1 cellular context compared by ENCODE assay signal in the genomic region with DNA sequence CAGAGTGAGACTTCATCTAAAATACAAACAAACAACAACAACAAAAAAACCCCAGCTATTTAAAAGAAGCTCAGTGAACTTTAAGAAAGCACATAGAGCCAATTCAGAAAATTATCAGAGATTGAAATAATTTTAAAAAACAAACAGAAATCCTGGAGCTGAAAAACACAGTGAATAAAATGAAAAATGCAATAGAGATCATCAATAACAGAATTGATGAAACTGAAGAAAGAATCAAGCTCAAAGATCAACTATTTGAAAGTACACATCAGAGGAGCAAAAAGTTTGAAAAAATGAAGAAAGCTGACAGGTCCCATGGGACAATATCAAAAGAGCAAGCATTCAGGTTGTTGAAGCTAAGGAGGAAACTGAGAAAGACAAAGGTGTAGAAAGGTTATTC.
TF ChIP-seq lines count a peak whose summit lies in the region.

No MANE protein-coding gene starts in this region.

TF ChIP-seq in K562, 482 proteins besides CTCF, POLR2A, EP300 and RAD21 (continued from another document):
- TF ChIP-seq, protein P1, sequence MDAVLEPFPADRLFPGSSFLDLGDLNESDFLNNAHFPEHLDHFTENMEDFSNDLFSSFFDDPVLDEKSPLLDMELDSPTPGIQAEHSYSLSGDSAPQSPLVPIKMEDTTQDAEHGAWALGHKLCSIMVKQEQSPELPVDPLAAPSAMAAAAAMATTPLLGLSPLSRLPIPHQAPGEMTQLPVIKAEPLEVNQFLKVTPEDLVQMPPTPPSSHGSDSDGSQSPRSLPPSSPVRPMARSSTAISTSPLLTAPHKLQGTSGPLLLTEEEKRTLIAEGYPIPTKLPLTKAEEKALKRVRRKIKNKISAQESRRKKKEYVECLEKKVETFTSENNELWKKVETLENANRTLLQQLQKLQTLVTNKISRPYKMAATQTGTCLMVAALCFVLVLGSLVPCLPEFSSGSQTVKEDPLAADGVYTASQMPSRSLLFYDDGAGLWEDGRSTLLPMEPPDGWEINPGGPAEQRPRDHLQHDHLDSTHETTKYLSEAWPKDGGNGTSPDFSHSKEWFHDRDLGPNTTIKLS (IDR thresholded peaks at IDR 0.05; ENCODE audit: borderline replicate concordance, low read depth) = no peak
- TF ChIP-seq CEBPB (tag; IDR thresholded peaks at IDR 0.05) = no peak
- TF ChIP-seq TRIM28 (IDR thresholded peaks at IDR 0.05) = peak; percentile 96
- peak; percentile 69; the same call in 1 of the 2 replicates for TF ChIP-seq ZEB2 (IDR thresholded peaks at IDR 0.05)
- TF ChIP-seq STAG1 (CRISPR knock-in tag; IDR thresholded peaks at IDR 0.05; ENCODE audit: borderline replicate concordance) = no peak
- TF ChIP-seq PML (IDR thresholded peaks at IDR 0.05; ENCODE audit: low read length) = no peak
- TF ChIP-seq ZNF644 (tag; IDR thresholded peaks at IDR 0.05; ENCODE audit: low read depth) = no peak
- TF ChIP-seq KLF1 (tag; IDR thresholded peaks at IDR 0.05) = no peak
- TF ChIP-seq, protein P2, sequence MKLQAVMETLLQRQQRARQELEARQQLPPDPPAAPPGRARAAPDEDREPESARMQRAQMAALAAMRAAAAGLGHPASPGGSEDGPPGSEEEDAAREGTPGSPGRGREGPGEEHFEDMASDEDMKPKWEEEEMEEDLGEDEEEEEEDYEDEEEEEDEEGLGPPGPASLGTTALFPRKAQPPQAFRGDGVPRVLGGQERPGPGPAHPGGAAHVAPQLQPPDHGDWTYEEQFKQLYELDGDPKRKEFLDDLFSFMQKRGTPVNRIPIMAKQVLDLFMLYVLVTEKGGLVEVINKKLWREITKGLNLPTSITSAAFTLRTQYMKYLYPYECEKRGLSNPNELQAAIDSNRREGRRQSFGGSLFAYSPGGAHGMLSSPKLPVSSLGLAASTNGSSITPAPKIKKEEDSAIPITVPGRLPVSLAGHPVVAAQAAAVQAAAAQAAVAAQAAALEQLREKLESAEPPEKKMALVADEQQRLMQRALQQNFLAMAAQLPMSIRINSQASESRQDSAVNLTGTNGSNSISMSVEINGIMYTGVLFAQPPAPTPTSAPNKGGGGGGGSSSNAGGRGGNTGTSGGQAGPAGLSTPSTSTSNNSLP (IDR thresholded peaks at IDR 0.05; ENCODE audit: borderline replicate concordance, low read depth, low read length) = no peak
- TF ChIP-seq PHF20 (IDR thresholded peaks at IDR 0.05; ENCODE audit: partially characterized antibody) = no peak
- TF ChIP-seq, protein P3, sequence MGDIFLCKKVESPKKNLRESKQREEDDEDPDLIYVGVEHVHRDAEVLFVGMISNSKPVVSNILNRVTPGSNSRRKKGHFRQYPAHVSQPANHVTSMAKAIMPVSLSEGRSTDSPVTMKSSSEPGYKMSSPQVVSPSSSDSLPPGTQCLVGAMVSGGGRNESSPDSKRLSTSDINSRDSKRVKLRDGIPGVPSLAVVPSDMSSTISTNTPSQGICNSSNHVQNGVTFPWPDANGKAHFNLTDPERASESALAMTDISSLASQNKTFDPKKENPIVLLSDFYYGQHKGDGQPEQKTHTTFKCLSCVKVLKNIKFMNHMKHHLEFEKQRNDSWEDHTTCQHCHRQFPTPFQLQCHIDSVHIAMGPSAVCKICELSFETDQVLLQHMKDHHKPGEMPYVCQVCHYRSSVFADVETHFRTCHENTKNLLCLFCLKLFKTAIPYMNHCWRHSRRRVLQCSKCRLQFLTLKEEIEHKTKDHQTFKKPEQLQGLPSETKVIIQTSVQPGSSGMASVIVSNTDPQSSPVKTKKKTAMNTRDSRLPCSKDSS (IDR thresholded peaks at IDR 0.05; ENCODE audit: low read depth, partially characterized antibody) = peak; percentile 95
- TF ChIP-seq, protein P4, sequence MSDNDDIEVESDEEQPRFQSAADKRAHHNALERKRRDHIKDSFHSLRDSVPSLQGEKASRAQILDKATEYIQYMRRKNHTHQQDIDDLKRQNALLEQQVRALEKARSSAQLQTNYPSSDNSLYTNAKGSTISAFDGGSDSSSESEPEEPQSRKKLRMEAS (CRISPR knock-in tag; IDR thresholded peaks at IDR 0.05) = no peak
- TF ChIP-seq POLR3A (IDR thresholded peaks at IDR 0.05; ENCODE audit: borderline replicate concordance, extremely low read depth, insufficient read depth, insufficient read length) = no peak
- no peak for TF ChIP-seq PHB2 (IDR thresholded peaks at IDR 0.05; ENCODE audit: low read depth)
- peak in 1 of 2 experiments; percentile 71; a peak in 2 of 4 replicates for TF ChIP-seq TRIM24 (IDR thresholded peaks at IDR 0.05)
- TF ChIP-seq, protein P5, sequence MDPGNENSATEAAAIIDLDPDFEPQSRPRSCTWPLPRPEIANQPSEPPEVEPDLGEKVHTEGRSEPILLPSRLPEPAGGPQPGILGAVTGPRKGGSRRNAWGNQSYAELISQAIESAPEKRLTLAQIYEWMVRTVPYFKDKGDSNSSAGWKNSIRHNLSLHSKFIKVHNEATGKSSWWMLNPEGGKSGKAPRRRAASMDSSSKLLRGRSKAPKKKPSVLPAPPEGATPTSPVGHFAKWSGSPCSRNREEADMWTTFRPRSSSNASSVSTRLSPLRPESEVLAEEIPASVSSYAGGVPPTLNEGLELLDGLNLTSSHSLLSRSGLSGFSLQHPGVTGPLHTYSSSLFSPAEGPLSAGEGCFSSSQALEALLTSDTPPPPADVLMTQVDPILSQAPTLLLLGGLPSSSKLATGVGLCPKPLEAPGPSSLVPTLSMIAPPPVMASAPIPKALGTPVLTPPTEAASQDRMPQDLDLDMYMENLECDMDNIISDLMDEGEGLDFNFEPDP (CRISPR knock-in tag; IDR thresholded peaks at IDR 0.05) = no peak
- TF ChIP-seq MEF2D (tag; conservative IDR thresholded peaks at IDR 0.05; ENCODE audit: low read depth) = no peak
- no peak for TF ChIP-seq BRCA1 (IDR thresholded peaks at IDR 0.05)
- TF ChIP-seq BRCA1 (CRISPR knock-in tag; IDR thresholded peaks at IDR 0.05) = no peak
- TF ChIP-seq, protein P6, sequence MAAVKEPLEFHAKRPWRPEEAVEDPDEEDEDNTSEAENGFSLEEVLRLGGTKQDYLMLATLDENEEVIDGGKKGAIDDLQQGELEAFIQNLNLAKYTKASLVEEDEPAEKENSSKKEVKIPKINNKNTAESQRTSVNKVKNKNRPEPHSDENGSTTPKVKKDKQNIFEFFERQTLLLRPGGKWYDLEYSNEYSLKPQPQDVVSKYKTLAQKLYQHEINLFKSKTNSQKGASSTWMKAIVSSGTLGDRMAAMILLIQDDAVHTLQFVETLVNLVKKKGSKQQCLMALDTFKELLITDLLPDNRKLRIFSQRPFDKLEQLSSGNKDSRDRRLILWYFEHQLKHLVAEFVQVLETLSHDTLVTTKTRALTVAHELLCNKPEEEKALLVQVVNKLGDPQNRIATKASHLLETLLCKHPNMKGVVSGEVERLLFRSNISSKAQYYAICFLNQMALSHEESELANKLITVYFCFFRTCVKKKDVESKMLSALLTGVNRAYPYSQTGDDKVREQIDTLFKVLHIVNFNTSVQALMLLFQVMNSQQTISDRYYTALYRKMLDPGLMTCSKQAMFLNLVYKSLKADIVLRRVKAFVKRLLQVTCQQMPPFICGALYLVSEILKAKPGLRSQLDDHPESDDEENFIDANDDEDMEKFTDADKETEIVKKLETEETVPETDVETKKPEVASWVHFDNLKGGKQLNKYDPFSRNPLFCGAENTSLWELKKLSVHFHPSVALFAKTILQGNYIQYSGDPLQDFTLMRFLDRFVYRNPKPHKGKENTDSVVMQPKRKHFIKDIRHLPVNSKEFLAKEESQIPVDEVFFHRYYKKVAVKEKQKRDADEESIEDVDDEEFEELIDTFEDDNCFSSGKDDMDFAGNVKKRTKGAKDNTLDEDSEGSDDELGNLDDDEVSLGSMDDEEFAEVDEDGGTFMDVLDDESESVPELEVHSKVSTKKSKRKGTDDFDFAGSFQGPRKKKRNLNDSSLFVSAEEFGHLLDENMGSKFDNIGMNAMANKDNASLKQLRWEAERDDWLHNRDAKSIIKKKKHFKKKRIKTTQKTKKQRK (IDR thresholded peaks at IDR 0.05; ENCODE audit: borderline replicate concordance, low read depth, low read length) = no peak
